In the genomic region with DNA sequence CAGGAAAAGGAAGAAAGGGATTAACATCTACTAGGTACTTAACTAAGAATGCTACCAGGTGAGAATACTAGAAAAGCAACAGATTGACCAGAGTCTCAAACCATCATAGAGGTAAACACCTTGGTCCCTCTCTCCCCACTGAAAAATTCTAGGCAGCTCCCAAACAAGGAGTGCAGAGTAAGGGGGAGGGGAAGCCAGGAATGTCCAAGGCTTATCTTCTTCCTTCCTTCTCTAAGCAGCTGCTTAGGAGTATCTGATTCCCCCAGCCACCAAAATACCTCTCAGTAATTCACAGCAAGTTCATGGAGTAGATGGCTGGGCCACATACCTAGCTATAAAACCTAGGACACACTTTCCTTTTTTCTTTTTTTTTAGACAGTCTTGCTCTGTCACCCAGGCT, we compare ENCODE assay signal across 3 cellular contexts.
A peak's percentile ranks its signal among the peaks of the same experiment; 100 is the strongest.
TF ChIP-seq lines count a peak whose summit lies in the region.

No MANE protein-coding gene starts in this region.

TF ChIP-seq in SK-N-SH treated with all-trans-retinoic acid at 6 μM for 48 hours, 23 proteins besides CTCF, POLR2A, EP300 and RAD21 (continued from another document and continues in another):
- no peak for TF ChIP-seq OSR1 (CRISPR knock-in tag; IDR thresholded peaks at IDR 0.05)
- TF ChIP-seq, protein P1, sequence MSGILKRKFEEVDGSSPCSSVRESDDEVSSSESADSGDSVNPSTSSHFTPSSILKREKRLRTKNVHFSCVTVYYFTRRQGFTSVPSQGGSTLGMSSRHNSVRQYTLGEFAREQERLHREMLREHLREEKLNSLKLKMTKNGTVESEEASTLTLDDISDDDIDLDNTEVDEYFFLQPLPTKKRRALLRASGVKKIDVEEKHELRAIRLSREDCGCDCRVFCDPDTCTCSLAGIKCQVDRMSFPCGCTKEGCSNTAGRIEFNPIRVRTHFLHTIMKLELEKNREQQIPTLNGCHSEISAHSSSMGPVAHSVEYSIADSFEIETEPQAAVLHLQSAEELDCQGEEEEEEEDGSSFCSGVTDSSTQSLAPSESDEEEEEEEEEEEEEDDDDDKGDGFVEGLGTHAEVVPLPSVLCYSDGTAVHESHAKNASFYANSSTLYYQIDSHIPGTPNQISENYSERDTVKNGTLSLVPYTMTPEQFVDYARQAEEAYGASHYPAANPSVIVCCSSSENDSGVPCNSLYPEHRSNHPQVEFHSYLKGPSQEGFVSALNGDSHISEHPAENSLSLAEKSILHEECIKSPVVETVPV (CRISPR knock-in tag; IDR thresholded peaks at IDR 0.05) = no peak
- no peak for TF ChIP-seq ZC3H10 (CRISPR knock-in tag; IDR thresholded peaks at IDR 0.05)
- no peak for TF ChIP-seq SNAI2 (CRISPR knock-in tag; IDR thresholded peaks at IDR 0.05)
- TF ChIP-seq, protein P2, sequence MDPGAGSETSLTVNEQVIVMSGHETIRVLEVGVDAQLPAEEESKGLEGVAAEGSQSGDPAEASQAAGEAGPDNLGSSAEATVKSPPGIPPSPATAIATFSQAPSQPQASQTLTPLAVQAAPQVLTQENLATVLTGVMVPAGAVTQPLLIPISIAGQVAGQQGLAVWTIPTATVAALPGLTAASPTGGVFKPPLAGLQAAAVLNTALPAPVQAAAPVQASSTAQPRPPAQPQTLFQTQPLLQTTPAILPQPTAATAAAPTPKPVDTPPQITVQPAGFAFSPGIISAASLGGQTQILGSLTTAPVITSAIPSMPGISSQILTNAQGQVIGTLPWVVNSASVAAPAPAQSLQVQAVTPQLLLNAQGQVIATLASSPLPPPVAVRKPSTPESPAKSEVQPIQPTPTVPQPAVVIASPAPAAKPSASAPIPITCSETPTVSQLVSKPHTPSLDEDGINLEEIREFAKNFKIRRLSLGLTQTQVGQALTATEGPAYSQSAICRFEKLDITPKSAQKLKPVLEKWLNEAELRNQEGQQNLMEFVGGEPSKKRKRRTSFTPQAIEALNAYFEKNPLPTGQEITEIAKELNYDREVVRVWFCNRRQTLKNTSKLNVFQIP (CRISPR knock-in tag; IDR thresholded peaks at IDR 0.05; ENCODE audit: borderline replicate concordance, low read depth) = no peak
- no peak for TF ChIP-seq ZNF8 (CRISPR knock-in tag; IDR thresholded peaks at IDR 0.05)
- TF ChIP-seq ARNTL (CRISPR knock-in tag; IDR thresholded peaks at IDR 0.05; ENCODE audit: borderline replicate concordance, low read depth) = no peak
- TF ChIP-seq ZFP30 (CRISPR knock-in tag; IDR thresholded peaks at IDR 0.05) = no peak
- TF ChIP-seq, protein P3, sequence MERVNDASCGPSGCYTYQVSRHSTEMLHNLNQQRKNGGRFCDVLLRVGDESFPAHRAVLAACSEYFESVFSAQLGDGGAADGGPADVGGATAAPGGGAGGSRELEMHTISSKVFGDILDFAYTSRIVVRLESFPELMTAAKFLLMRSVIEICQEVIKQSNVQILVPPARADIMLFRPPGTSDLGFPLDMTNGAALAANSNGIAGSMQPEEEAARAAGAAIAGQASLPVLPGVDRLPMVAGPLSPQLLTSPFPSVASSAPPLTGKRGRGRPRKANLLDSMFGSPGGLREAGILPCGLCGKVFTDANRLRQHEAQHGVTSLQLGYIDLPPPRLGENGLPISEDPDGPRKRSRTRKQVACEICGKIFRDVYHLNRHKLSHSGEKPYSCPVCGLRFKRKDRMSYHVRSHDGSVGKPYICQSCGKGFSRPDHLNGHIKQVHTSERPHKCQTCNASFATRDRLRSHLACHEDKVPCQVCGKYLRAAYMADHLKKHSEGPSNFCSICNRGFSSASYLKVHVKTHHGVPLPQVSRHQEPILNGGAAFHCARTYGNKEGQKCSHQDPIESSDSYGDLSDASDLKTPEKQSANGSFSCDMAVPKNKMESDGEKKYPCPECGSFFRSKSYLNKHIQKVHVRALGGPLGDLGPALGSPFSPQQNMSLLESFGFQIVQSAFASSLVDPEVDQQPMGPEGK (CRISPR knock-in tag; IDR thresholded peaks at IDR 0.05; ENCODE audit: borderline replicate concordance) = no peak
- no peak for TF ChIP-seq TCF4 (CRISPR knock-in tag; IDR thresholded peaks at IDR 0.05; ENCODE audit: borderline replicate concordance)

TF ChIP-seq in SK-N-SH, 30 proteins besides CTCF, POLR2A, EP300 and RAD21 (continued from another document):
- no peak for TF ChIP-seq NFIC (IDR thresholded peaks at IDR 0.05; ENCODE audit: borderline replicate concordance)
- no peak for TF ChIP-seq SMC3 (IDR thresholded peaks at IDR 0.05; ENCODE audit: low read depth, low read length)
- TF ChIP-seq, protein P4, sequence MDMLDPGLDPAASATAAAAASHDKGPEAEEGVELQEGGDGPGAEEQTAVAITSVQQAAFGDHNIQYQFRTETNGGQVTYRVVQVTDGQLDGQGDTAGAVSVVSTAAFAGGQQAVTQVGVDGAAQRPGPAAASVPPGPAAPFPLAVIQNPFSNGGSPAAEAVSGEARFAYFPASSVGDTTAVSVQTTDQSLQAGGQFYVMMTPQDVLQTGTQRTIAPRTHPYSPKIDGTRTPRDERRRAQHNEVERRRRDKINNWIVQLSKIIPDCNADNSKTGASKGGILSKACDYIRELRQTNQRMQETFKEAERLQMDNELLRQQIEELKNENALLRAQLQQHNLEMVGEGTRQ (IDR thresholded peaks at IDR 0.05; ENCODE audit: borderline replicate concordance, low read depth, low read length) = no peak
- TF ChIP-seq RCOR1 (IDR thresholded peaks at IDR 0.05; ENCODE audit: low read length) = no peak
- no peak for TF ChIP-seq ELF1 (IDR thresholded peaks at IDR 0.05)
- no peak for TF ChIP-seq GABPA (IDR thresholded peaks at IDR 0.05; ENCODE audit: low read depth)
- TF ChIP-seq FOXJ3 (CRISPR knock-in tag; IDR thresholded peaks at IDR 0.05) = no peak
- TF ChIP-seq EZH2phosphoT487 (IDR thresholded peaks at IDR 0.05; ENCODE audit: borderline replicate concordance, low read depth) = no peak
- TF ChIP-seq TCF12 (IDR thresholded peaks at IDR 0.05) = no peak
- TF ChIP-seq RFX5 (IDR thresholded peaks at IDR 0.05; ENCODE audit: low read length) = no peak
- no peak for TF ChIP-seq FOSL2 (IDR thresholded peaks at IDR 0.05; ENCODE audit: borderline replicate concordance, low read depth)
- TF ChIP-seq TEAD4 (IDR thresholded peaks at IDR 0.05; ENCODE audit: borderline replicate concordance, insufficient read depth) = no peak
- no peak for TF ChIP-seq TAF1 (IDR thresholded peaks at IDR 0.05; ENCODE audit: borderline replicate concordance, low read depth, low read length)
- TF ChIP-seq, protein P5, sequence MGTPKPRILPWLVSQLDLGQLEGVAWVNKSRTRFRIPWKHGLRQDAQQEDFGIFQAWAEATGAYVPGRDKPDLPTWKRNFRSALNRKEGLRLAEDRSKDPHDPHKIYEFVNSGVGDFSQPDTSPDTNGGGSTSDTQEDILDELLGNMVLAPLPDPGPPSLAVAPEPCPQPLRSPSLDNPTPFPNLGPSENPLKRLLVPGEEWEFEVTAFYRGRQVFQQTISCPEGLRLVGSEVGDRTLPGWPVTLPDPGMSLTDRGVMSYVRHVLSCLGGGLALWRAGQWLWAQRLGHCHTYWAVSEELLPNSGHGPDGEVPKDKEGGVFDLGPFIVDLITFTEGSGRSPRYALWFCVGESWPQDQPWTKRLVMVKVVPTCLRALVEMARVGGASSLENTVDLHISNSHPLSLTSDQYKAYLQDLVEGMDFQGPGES (IDR thresholded peaks at IDR 0.05; ENCODE audit: low read depth, low read length) = no peak
- no peak for TF ChIP-seq JUND (IDR thresholded peaks at IDR 0.05)
- TF ChIP-seq NRF1 (IDR thresholded peaks at IDR 0.05; ENCODE audit: low read depth, low read length) = no peak
- TF ChIP-seq, protein P6, sequence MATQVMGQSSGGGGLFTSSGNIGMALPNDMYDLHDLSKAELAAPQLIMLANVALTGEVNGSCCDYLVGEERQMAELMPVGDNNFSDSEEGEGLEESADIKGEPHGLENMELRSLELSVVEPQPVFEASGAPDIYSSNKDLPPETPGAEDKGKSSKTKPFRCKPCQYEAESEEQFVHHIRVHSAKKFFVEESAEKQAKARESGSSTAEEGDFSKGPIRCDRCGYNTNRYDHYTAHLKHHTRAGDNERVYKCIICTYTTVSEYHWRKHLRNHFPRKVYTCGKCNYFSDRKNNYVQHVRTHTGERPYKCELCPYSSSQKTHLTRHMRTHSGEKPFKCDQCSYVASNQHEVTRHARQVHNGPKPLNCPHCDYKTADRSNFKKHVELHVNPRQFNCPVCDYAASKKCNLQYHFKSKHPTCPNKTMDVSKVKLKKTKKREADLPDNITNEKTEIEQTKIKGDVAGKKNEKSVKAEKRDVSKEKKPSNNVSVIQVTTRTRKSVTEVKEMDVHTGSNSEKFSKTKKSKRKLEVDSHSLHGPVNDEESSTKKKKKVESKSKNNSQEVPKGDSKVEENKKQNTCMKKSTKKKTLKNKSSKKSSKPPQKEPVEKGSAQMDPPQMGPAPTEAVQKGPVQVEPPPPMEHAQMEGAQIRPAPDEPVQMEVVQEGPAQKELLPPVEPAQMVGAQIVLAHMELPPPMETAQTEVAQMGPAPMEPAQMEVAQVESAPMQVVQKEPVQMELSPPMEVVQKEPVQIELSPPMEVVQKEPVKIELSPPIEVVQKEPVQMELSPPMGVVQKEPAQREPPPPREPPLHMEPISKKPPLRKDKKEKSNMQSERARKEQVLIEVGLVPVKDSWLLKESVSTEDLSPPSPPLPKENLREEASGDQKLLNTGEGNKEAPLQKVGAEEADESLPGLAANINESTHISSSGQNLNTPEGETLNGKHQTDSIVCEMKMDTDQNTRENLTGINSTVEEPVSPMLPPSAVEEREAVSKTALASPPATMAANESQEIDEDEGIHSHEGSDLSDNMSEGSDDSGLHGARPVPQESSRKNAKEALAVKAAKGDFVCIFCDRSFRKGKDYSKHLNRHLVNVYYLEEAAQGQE (IDR thresholded peaks at IDR 0.05; ENCODE audit: low read depth, low read length) = no peak
- TF ChIP-seq YY1 (IDR thresholded peaks at IDR 0.05; ENCODE audit: low read depth) = no peak

TF ChIP-seq in H1, 55 proteins besides CTCF, POLR2A, EP300 and RAD21 (continued from another document):
- TF ChIP-seq HDAC6 (IDR thresholded peaks at IDR 0.05; ENCODE audit: low read depth, low read length) = no peak
- no peak for TF ChIP-seq TAF1 (IDR thresholded peaks at IDR 0.05; ENCODE audit: low read depth, low read length)
- TF ChIP-seq BRCA1 (IDR thresholded peaks at IDR 0.05; ENCODE audit: low read depth, low read length) = no peak
- TF ChIP-seq CHD2 (IDR thresholded peaks at IDR 0.05; ENCODE audit: low read length) = no peak
- TF ChIP-seq BACH1 (IDR thresholded peaks at IDR 0.05; ENCODE audit: low read length) = no peak
- peak; percentile 84 for TF ChIP-seq TEAD4 (IDR thresholded peaks at IDR 0.05; ENCODE audit: low read depth, low read length)
- TF ChIP-seq PHF8 (conservative IDR thresholded peaks at IDR 0.05; ENCODE audit: low read depth, low read length) = no peak
- no peak for TF ChIP-seq EZH2 (IDR thresholded peaks at IDR 0.05; ENCODE audit: low read depth, low read length, severe bottlenecking)
- TF ChIP-seq MAFK (IDR thresholded peaks at IDR 0.05; ENCODE audit: low read depth, low read length) = no peak
- TF ChIP-seq SP2 (IDR thresholded peaks at IDR 0.05; ENCODE audit: low read length) = no peak
- TF ChIP-seq RBBP5 (IDR thresholded peaks at IDR 0.05; ENCODE audit: borderline replicate concordance, low read depth, low read length) = no peak
